Comparison of ENCODE assay signal across 1 cellular context in genomic region chrX:8782595-8782994, GRCh38.
TF ChIP-seq lines count a peak whose summit lies in the region.

No MANE protein-coding gene starts in this region.

TF ChIP-seq in endothelial cell of umbilical vein, 7 proteins besides CTCF, POLR2A, EP300 and RAD21:
- TF ChIP-seq FOS (IDR thresholded peaks at IDR 0.05; ENCODE audit: borderline replicate concordance, insufficient read depth, low read length) = no peak
- TF ChIP-seq POLR2AphosphoS5 (IDR thresholded peaks at IDR 0.05; ENCODE audit: insufficient read depth, low read depth, low read length) = no peak
- TF ChIP-seq GATA2 (IDR thresholded peaks at IDR 0.05; ENCODE audit: insufficient read depth, insufficient read length, low read depth, low read length) = no peak
- no peak for TF ChIP-seq EZH2 (IDR thresholded peaks at IDR 0.05; ENCODE audit: borderline replicate concordance, low read depth, low read length, severe bottlenecking)
- TF ChIP-seq JUN (IDR thresholded peaks at IDR 0.05; ENCODE audit: borderline replicate concordance, insufficient read depth, insufficient read length, low read depth) = no peak
TF ChIP-seq in endothelial cell of umbilical vein: peak in this region for 0.
